Comparison of ENCODE assay signal across 19 cellular contexts in the genomic region with DNA sequence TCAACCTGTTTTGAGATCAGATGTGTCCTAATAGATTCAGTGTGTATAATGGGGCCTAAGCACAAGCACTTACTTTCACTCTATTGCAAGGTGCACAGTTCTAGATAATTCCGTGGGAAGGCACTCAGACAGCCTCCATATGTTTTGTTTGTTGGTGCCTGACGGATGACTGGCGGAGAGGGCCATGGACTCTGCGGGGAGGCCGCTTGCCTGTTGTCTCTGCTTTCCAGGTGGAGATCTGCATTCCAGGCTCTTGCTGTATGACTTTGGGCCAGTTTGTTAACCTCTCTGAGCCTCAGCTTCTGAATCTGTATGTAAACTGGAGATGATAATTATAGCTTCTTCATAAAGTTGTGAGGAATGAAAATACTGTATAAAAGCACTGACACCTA. TPM values are rescaled to one million over a fixed set of nuclear protein-coding genes. Genes with fewer than 3 reads are reported as not detected.
DNase-seq lines count a peak whose midpoint lies in the region; ATAC-seq and TF ChIP-seq lines count a peak whose summit lies in the region.
"Had no signal": no experiment of that assay in that cellular context is flagged by ENCODE, and none has a peak within 500 bp of the region (broad histone marks: within the 10 kb centered on the region; RNA-seq: fewer than 3 reads in every experiment).

No MANE protein-coding gene starts in this region.

- H3K4me3 ChIP-seq in psoas muscle, result peak overlapping the region; percentile 91

- peaks cover 0 to 28% of the 10 kb centered on the region in 2 donors for H3K36me3 ChIP-seq in psoas muscle (ENCODE audit: insufficient read depth in 1 of 2, low read depth in 1 of 2)
- H3K36me3 ChIP-seq: pancreas, vagina had no signal

- ATAC-seq in activated CD8-positive, alpha-beta T cell treated with anti-CD3 and anti-CD28 coated beads for 36 hours, result no peak
- ATAC-seq in activated CD8-positive, alpha-beta T cell treated with anti-CD3 and anti-CD28 coated beads, Interleukin-2, amount 10 ng/mL, durations not matched to agents 7 days and 5 days, result no peak
- no peak for ATAC-seq in effector memory CD8-positive, alpha-beta T cell (replicated peaks)
- ATAC-seq in psoas muscle, result no peak
- no peak for ATAC-seq in HG03565 (IDR thresholded peaks at IDR 0.05; ENCODE audit: unreplicated experiment)

- H3K4me3 Mint-ChIP-seq in activated CD8-positive, alpha-beta T cell treated with anti-CD3 and anti-CD28 coated beads for 36 hours, result peak overlapping the region; percentile 72
- H3K4me3 Mint-ChIP-seq in activated CD8-positive, alpha-beta T cell treated with anti-CD3 and anti-CD28 coated beads, Interleukin-2, amount 10 ng/mL, durations not matched to agents 7 days and 5 days, result no peak overlapping the region
- peak overlapping the region; percentile 70 to 74 for H3K4me3 Mint-ChIP-seq in effector memory CD8-positive, alpha-beta T cell

- H3K27me3 Mint-ChIP-seq in activated CD8-positive, alpha-beta T cell treated with anti-CD3 and anti-CD28 coated beads for 36 hours, result no peaks in the 10 kb centered on the region
- H3K27me3 Mint-ChIP-seq in activated CD8-positive, alpha-beta T cell treated with anti-CD3 and anti-CD28 coated beads, Interleukin-2, amount 10 ng/mL, durations not matched to agents 7 days and 5 days (ENCODE audit: low read depth), result no peaks in the 10 kb centered on the region
- H3K27me3 Mint-ChIP-seq in effector memory CD8-positive, alpha-beta T cell, result no peaks in the 10 kb centered on the region

- TF ChIP-seq CTCF in activated CD8-positive, alpha-beta T cell treated with anti-CD3 and anti-CD28 coated beads for 36 hours (IDR thresholded peaks at IDR 0.05), result no peak
- TF ChIP-seq CTCF in RWPE1 (conservative IDR thresholded peaks at IDR 0.05; ENCODE audit: low read depth) (no peak), psoas muscle (IDR thresholded peaks at IDR 0.05) (no peak)

- peaks cover 12% of the 10 kb centered on the region for H3K4me1 Mint-ChIP-seq in activated CD8-positive, alpha-beta T cell treated with anti-CD3 and anti-CD28 coated beads for 36 hours (ENCODE audit: low read depth)
- peaks cover 18% of the 10 kb centered on the region for H3K4me1 Mint-ChIP-seq in activated CD8-positive, alpha-beta T cell treated with anti-CD3 and anti-CD28 coated beads, Interleukin-2, amount 10 ng/mL, durations not matched to agents 7 days and 5 days (ENCODE audit: low read depth)
- peaks cover 5 to 10% of the 10 kb centered on the region in 2 donors for H3K4me1 Mint-ChIP-seq in effector memory CD8-positive, alpha-beta T cell (ENCODE audit: low read depth in 2 of 2)

- peaks cover 12% of the 10 kb centered on the region for H3K9me3 Mint-ChIP-seq in activated CD8-positive, alpha-beta T cell treated with anti-CD3 and anti-CD28 coated beads for 36 hours
- H3K9me3 Mint-ChIP-seq in activated CD8-positive, alpha-beta T cell treated with anti-CD3 and anti-CD28 coated beads, Interleukin-2, amount 10 ng/mL, durations not matched to agents 7 days and 5 days (ENCODE audit: insufficient read depth), result peaks cover 11% of the 10 kb centered on the region
- peaks cover 0 to 4% of the 10 kb centered on the region in 2 donors for H3K9me3 Mint-ChIP-seq in effector memory CD8-positive, alpha-beta T cell

- WGBS in psoas muscle, 3 donors, result 92 to 97% (median 95%) methylated on average over 5 of the region's 5 CpGs

- H3K9me3 ChIP-seq in psoas muscle, result no peaks in the 10 kb centered on the region
- H3K9me3 ChIP-seq: pancreas, vagina had no signal

- intact Hi-C loops in activated CD8-positive, alpha-beta T cell treated with anti-CD3 and anti-CD28 coated beads for 36 hours (cut with micrococcal nuclease), result loop anchor here (10.0 kb wide), 1 partner anchor 59 kb away; no protein-coding TSS in a partner anchor
- intact Hi-C loops in psoas muscle (cut with DNase I), result loop anchor here in 1 of 2 donors (5.0 kb wide), 1 partner anchor 56 kb away; no protein-coding TSS in a partner anchor

- no peak for DNase-seq in activated CD8-positive, alpha-beta T cell treated with anti-CD3 and anti-CD28 coated beads for 36 hours
- no peak for DNase-seq in activated CD8-positive, alpha-beta T cell treated with anti-CD3 and anti-CD28 coated beads, Interleukin-2, amount 10 ng/mL, durations not matched to agents 7 days and 5 days
- DNase-seq in RWPE1 (ENCODE audit: low spot score) (no peak), psoas muscle (no peak), NCI-H1092 (lab: John Stamatoyannopoulos, UW) (no peak), inferior parietal cortex (ENCODE audit: extremely low spot score) (no peak)
- DNase-seq in effector memory CD8-positive, alpha-beta T cell, result no peak
- DNase-seq: aorta; DMS79; head of caudate nucleus; left lung; MM.1S; NCI-H2171 treated with DMSO at 0.1 percent for 48 hours; pancreas; stimulated activated CD8-positive, alpha-beta memory T cell treated with anti-CD3 and anti-CD28 coated beads, Interleukin-4, amount 100 ng/mL, for 48 hours had no signal

- H3K36me3 Mint-ChIP-seq in activated CD8-positive, alpha-beta T cell treated with anti-CD3 and anti-CD28 coated beads for 36 hours (ENCODE audit: low read depth), result peaks cover 12% of the 10 kb centered on the region
- H3K36me3 Mint-ChIP-seq in activated CD8-positive, alpha-beta T cell treated with anti-CD3 and anti-CD28 coated beads, Interleukin-2, amount 10 ng/mL, durations not matched to agents 7 days and 5 days (ENCODE audit: low read depth), result peaks cover 10% of the 10 kb centered on the region
- peaks cover 4% of the 10 kb centered on the region for H3K36me3 Mint-ChIP-seq in effector memory CD8-positive, alpha-beta T cell (ENCODE audit: insufficient read depth)

- H3K27ac Mint-ChIP-seq in activated CD8-positive, alpha-beta T cell treated with anti-CD3 and anti-CD28 coated beads for 36 hours, result no peak overlapping the region
- H3K27ac Mint-ChIP-seq in activated CD8-positive, alpha-beta T cell treated with anti-CD3 and anti-CD28 coated beads, Interleukin-2, amount 10 ng/mL, durations not matched to agents 7 days and 5 days, result no peak overlapping the region
- peak overlapping the region in 1 of 2 donors; percentile 76 for H3K27ac Mint-ChIP-seq in effector memory CD8-positive, alpha-beta T cell

- POLR2A ChIA-PET in activated CD8-positive, alpha-beta T cell treated with anti-CD3 and anti-CD28 coated beads for 36 hours (lab: Charles Lee), result interaction anchor here (1.2 to 1.4 kb wide), 2 partner anchors 22 to 95 kb away, joined by 3 read pairs; no protein-coding TSS in a partner anchor
- POLR2A ChIA-PET in activated CD8-positive, alpha-beta T cell treated with anti-CD3 and anti-CD28 coated beads, Interleukin-2, amount 10 ng/mL, durations not matched to agents 7 days and 5 days (lab: Charles Lee), result no interaction called here
- POLR2A ChIA-PET in RWPE1 (lab: Yijun Ruan, JAX; ENCODE audit: low non-redundant PET), result no interaction called here

- H3K27ac ChIP-seq in RWPE1, result peak overlapping the region; percentile 77
- H3K27ac ChIP-seq in psoas muscle, result no peak overlapping the region
- H3K27ac ChIP-seq: left lung, pancreas, vagina had no signal

- no peaks in the 10 kb centered on the region for H3K4me1 ChIP-seq in psoas muscle

- H3K27me3 ChIP-seq in psoas muscle (ENCODE audit: insufficient read depth in 3 of 3, low read length in 2 of 3), result no peaks in the 10 kb centered on the region
- H3K27me3 ChIP-seq: left lung, pancreas, vagina had no signal

- CTCF ChIA-PET in activated CD8-positive, alpha-beta T cell treated with anti-CD3 and anti-CD28 coated beads for 36 hours (lab: Charles Lee), result interaction anchor here (0.6 to 3.7 kb wide), 5 partner anchors 14 to 76 kb away, joined by 3 to 16 read pairs (median 13); no protein-coding TSS in a partner anchor
- CTCF ChIA-PET in activated CD8-positive, alpha-beta T cell treated with anti-CD3 and anti-CD28 coated beads, Interleukin-2, amount 10 ng/mL, durations not matched to agents 7 days and 5 days (lab: Charles Lee), result interaction anchor here (1.6 to 2.1 kb wide), 4 partner anchors 20 to 97 kb away, joined by 3 to 9 read pairs (median 4); no protein-coding TSS in a partner anchor
- CTCF ChIA-PET in RWPE1 (lab: Yijun Ruan, JAX), result no interaction called here

RNA-seq across cellular contexts. Expression of gene IRAK2, which starts 1.5 kb away (rescaled TPM):
- total RNA-seq in activated CD8-positive, alpha-beta T cell treated with anti-CD3 and anti-CD28 coated beads for 36 hours, result 1 to 10 TPM; 3.0 TPM
- total RNA-seq in activated CD8-positive, alpha-beta T cell treated with anti-CD3 and anti-CD28 coated beads, Interleukin-2, amount 10 ng/mL, durations not matched to agents 7 days and 5 days, result 1 to 10 TPM; 1.3 to 1.4 TPM
- total RNA-seq in psoas muscle, result 10 to 100 TPM in 2 of 4 donors, 1 to 10 TPM in 2; 3.9 to 21.3 (median 12.8) TPM
- 10 to 100 TPM in 1 of 3 donors, 1 to 10 TPM in 2; 5.9 to 11.7 (median 9.1) TPM for polyA plus RNA-seq in psoas muscle

RNA-seq across cellular contexts. Expression of gene VHL, which starts 24.6 kb away (rescaled TPM):
- 10 to 100 TPM; 43.6 to 46.9 TPM for total RNA-seq in activated CD8-positive, alpha-beta T cell treated with anti-CD3 and anti-CD28 coated beads for 36 hours
- total RNA-seq in activated CD8-positive, alpha-beta T cell treated with anti-CD3 and anti-CD28 coated beads, Interleukin-2, amount 10 ng/mL, durations not matched to agents 7 days and 5 days, result 10 to 100 TPM; 57.0 to 59.1 TPM
- total RNA-seq in psoas muscle, result 10 to 100 TPM; 13.5 to 18.2 (median 16.6) TPM
- 10 to 100 TPM in 2 of 3 donors, 1 to 10 TPM in 1; 9.7 to 18.3 (median 13.0) TPM for polyA plus RNA-seq in psoas muscle

RNA-seq across cellular contexts. Expression of gene BRK1, which starts 50.7 kb away (rescaled TPM):
- 100 to 1,000 TPM; 107 to 108 TPM for total RNA-seq in activated CD8-positive, alpha-beta T cell treated with anti-CD3 and anti-CD28 coated beads for 36 hours
- total RNA-seq in activated CD8-positive, alpha-beta T cell treated with anti-CD3 and anti-CD28 coated beads, Interleukin-2, amount 10 ng/mL, durations not matched to agents 7 days and 5 days, result 100 to 1,000 TPM; 113 to 120 TPM
- 10 to 100 TPM; 73.8 to 82.7 (median 78.9) TPM for total RNA-seq in psoas muscle
- 100 to 1,000 TPM; 117 to 164 (median 156) TPM for polyA plus RNA-seq in psoas muscle

RNA-seq across cellular contexts. Expression of gene FANCD2OS, which starts 58.2 kb away (rescaled TPM):
- total RNA-seq in activated CD8-positive, alpha-beta T cell treated with anti-CD3 and anti-CD28 coated beads for 36 hours, result not detected
- not detected for total RNA-seq in activated CD8-positive, alpha-beta T cell treated with anti-CD3 and anti-CD28 coated beads, Interleukin-2, amount 10 ng/mL, durations not matched to agents 7 days and 5 days
- not detected for total RNA-seq in psoas muscle
- polyA plus RNA-seq in psoas muscle, result not detected
- total RNA-seq: aorta; H1; left lung; pancreas; T-helper 2 cell treated with Interferon-gamma antibody and Interleukin-4, amounts not matched to agents 100 ng/mL and 5 ng/mL, for 36 hours; vagina had no signal
- polyA plus RNA-seq: aorta, H1, pancreas had no signal
